19 cellular contexts compared by ENCODE assay signal in genomic region chr1:9927259-9927658, GRCh38.
"Had no signal": no experiment of that assay in that cellular context is flagged by ENCODE, and none has a peak within 500 bp of the region (broad histone marks: within the 10 kb centered on the region; RNA-seq: fewer than 3 reads in every experiment).

No MANE protein-coding gene starts in this region.

- H3K27ac Mint-ChIP-seq: activated CD4-positive, alpha-beta memory T cell treated with anti-CD3 and anti-CD28 coated beads, Interleukin-2, amount 10 ng/mL, durations not matched to agents 7 days and 5 days; activated CD4-positive, alpha-beta T cell treated with anti-CD3 and anti-CD28 coated beads for 36 hours; memory B cell; T-helper 1 cell treated with Interleukin-12 subunit alpha and Interleukin-12 subunit beta and Interleukin-4 antibody, amounts not matched to agents 30 μg/mL and 1 μg/mL, for 36 hours had no signal

- H3K36me3 Mint-ChIP-seq: activated naive CD4-positive, alpha-beta T cell treated with anti-CD3 and anti-CD28 coated beads, Interleukin-2, amount 50 U/mL, for 24 hours had no signal

- FAIRE-seq: kidney had no signal

- H3K4me3 Mint-ChIP-seq: activated CD4-positive, alpha-beta memory T cell treated with anti-CD3 and anti-CD28 coated beads, Interleukin-2, amount 10 ng/mL, durations not matched to agents 7 days and 5 days; activated CD4-positive, alpha-beta T cell treated with anti-CD3 and anti-CD28 coated beads for 36 hours; activated naive CD4-positive, alpha-beta T cell treated with anti-CD3 and anti-CD28 coated beads, Interleukin-2, amount 50 U/mL, for 24 hours; memory B cell; natural killer cell; T-helper 1 cell treated with Interleukin-12 subunit alpha and Interleukin-12 subunit beta and Interleukin-4 antibody, amounts not matched to agents 30 μg/mL and 1 μg/mL, for 36 hours had no signal

- H3K9me3 Mint-ChIP-seq: activated CD4-positive, alpha-beta memory T cell treated with anti-CD3 and anti-CD28 coated beads, Interleukin-2, amount 10 ng/mL, durations not matched to agents 7 days and 5 days; activated naive CD4-positive, alpha-beta T cell treated with anti-CD3 and anti-CD28 coated beads, Interleukin-2, amount 50 U/mL, for 24 hours; memory B cell; natural killer cell; T-helper 1 cell treated with Interleukin-12 subunit alpha and Interleukin-12 subunit beta and Interleukin-4 antibody, amounts not matched to agents 30 μg/mL and 1 μg/mL, for 36 hours had no signal

- ATAC-seq: activated CD4-positive, alpha-beta T cell treated with anti-CD3 and anti-CD28 coated beads for 36 hours; left ventricle myocardium superior; natural killer cell; upper lobe of right lung had no signal

- H3K4me1 Mint-ChIP-seq: activated CD4-positive, alpha-beta memory T cell treated with anti-CD3 and anti-CD28 coated beads, Interleukin-2, amount 10 ng/mL, durations not matched to agents 7 days and 5 days; activated CD4-positive, alpha-beta T cell treated with anti-CD3 and anti-CD28 coated beads for 36 hours; activated naive CD4-positive, alpha-beta T cell treated with anti-CD3 and anti-CD28 coated beads, Interleukin-2, amount 50 U/mL, for 24 hours; natural killer cell had no signal

- DNase-seq: activated CD4-positive, alpha-beta memory T cell treated with anti-CD3 and anti-CD28 coated beads, Interleukin-2, amount 10 ng/mL, durations not matched to agents 7 days and 5 days; activated CD4-positive, alpha-beta T cell treated with anti-CD3 and anti-CD28 coated beads for 36 hours; activated effector memory CD4-positive, alpha-beta T cell treated with anti-CD3 and anti-CD28 coated beads, Interleukin-2, amount 50 U/mL, for 16 hours; activated T-cell treated with anti-CD3 and anti-CD28 coated beads, Interleukin-2, amount 50 U/mL, for 48 hours; adrenal gland; esophagus squamous epithelium; hippocampal formation; kidney; left ventricle myocardium superior; natural killer cell; occipital lobe; upper lobe of right lung; WERI-Rb-1 had no signal

- H3K4me1 ChIP-seq: adrenal gland, esophagus squamous epithelium, upper lobe of right lung had no signal

- H3K4me3 ChIP-seq: adrenal gland, esophagus squamous epithelium, right atrium auricular region, skin epidermis, thoracic aorta, upper lobe of right lung had no signal

- H3K27ac ChIP-seq: adrenal gland, esophagus squamous epithelium, right atrium auricular region, skin epidermis, thoracic aorta, upper lobe of right lung, WERI-Rb-1 had no signal

- H3K9me3 ChIP-seq: adrenal gland, esophagus squamous epithelium, right atrium auricular region, thoracic aorta, upper lobe of right lung had no signal

- H3K27me3 ChIP-seq: adrenal gland, esophagus squamous epithelium, right atrium auricular region, upper lobe of right lung had no signal

- H3K27me3 Mint-ChIP-seq: activated CD4-positive, alpha-beta memory T cell treated with anti-CD3 and anti-CD28 coated beads, Interleukin-2, amount 10 ng/mL, durations not matched to agents 7 days and 5 days; activated CD4-positive, alpha-beta T cell treated with anti-CD3 and anti-CD28 coated beads for 36 hours; activated naive CD4-positive, alpha-beta T cell treated with anti-CD3 and anti-CD28 coated beads, Interleukin-2, amount 50 U/mL, for 24 hours; memory B cell had no signal
